7 cellular contexts compared by ENCODE assay signal in genomic region chr2:134120160-134120717, GRCh38.
DNase-seq lines count a peak whose midpoint lies in the region; ATAC-seq and TF ChIP-seq lines count a peak whose summit lies in the region.

No MANE protein-coding gene starts in this region.

- H3K27ac ChIP-seq in foreskin keratinocyte: peak overlapping the region; percentile 68

- H3K36me3 Mint-ChIP-seq in activated CD8-positive, alpha-beta T cell treated with anti-CD3 and anti-CD28 coated beads, Interleukin-2, amount 10 ng/mL, durations not matched to agents 7 days and 5 days (ENCODE audit: low read depth): peaks cover 4% of the 10 kb centered on the region
- H3K36me3 Mint-ChIP-seq in progenitor cell of endocrine pancreas (ENCODE audit: insufficient read depth): no peaks in the 10 kb centered on the region

- peak overlapping the region; percentile 53 for H3K4me3 Mint-ChIP-seq in activated CD8-positive, alpha-beta T cell treated with anti-CD3 and anti-CD28 coated beads, Interleukin-2, amount 10 ng/mL, durations not matched to agents 7 days and 5 days
- H3K4me3 Mint-ChIP-seq in progenitor cell of endocrine pancreas (ENCODE audit: low read depth): peak overlapping the region; percentile 79

- peaks cover 45% of the 10 kb centered on the region for H3K4me1 Mint-ChIP-seq in activated CD8-positive, alpha-beta T cell treated with anti-CD3 and anti-CD28 coated beads, Interleukin-2, amount 10 ng/mL, durations not matched to agents 7 days and 5 days (ENCODE audit: low read depth)
- peaks cover 46% of the 10 kb centered on the region for H3K4me1 Mint-ChIP-seq in progenitor cell of endocrine pancreas (ENCODE audit: low read depth)

- CTCF ChIA-PET in activated CD8-positive, alpha-beta T cell treated with anti-CD3 and anti-CD28 coated beads, Interleukin-2, amount 10 ng/mL, durations not matched to agents 7 days and 5 days (lab: Charles Lee): interaction anchor here (0.6 to 9.2 kb wide), 21 partner anchors 10 to 291 kb away, joined by 3 to 192 read pairs (median 4); partner anchors contain the start of gene MGAT5

- H3K4me1 ChIP-seq in foreskin keratinocyte: peaks cover 11% of the 10 kb centered on the region

- H3K9me3 Mint-ChIP-seq in activated CD8-positive, alpha-beta T cell treated with anti-CD3 and anti-CD28 coated beads, Interleukin-2, amount 10 ng/mL, durations not matched to agents 7 days and 5 days (ENCODE audit: insufficient read depth): no peaks in the 10 kb centered on the region
- H3K9me3 Mint-ChIP-seq in progenitor cell of endocrine pancreas (ENCODE audit: low read depth): no peaks in the 10 kb centered on the region

- H3K27me3 ChIP-seq in foreskin keratinocyte: no peaks in the 10 kb centered on the region

- TF ChIP-seq CTCF in foreskin keratinocyte (conservative IDR thresholded peaks at IDR 0.05): no peak
- TF ChIP-seq CTCF in progenitor cell of endocrine pancreas (IDR thresholded peaks at IDR 0.05; ENCODE audit: unreplicated experiment): no peak

- no peaks in the 10 kb centered on the region for H3K27me3 Mint-ChIP-seq in activated CD8-positive, alpha-beta T cell treated with anti-CD3 and anti-CD28 coated beads, Interleukin-2, amount 10 ng/mL, durations not matched to agents 7 days and 5 days (ENCODE audit: low read depth)
- no peaks in the 10 kb centered on the region for H3K27me3 Mint-ChIP-seq in progenitor cell of endocrine pancreas

- POLR2A ChIA-PET in activated CD8-positive, alpha-beta T cell treated with anti-CD3 and anti-CD28 coated beads, Interleukin-2, amount 10 ng/mL, durations not matched to agents 7 days and 5 days (lab: Charles Lee): interaction anchor here (0.8 to 2.3 kb wide), 11 partner anchors 8 to 330 kb away, joined by 3 to 7 read pairs (median 4); no protein-coding TSS in a partner anchor

- DNase-seq in activated CD8-positive, alpha-beta T cell treated with anti-CD3 and anti-CD28 coated beads, Interleukin-2, amount 10 ng/mL, durations not matched to agents 7 days and 5 days: no peak
- DNase-seq in foreskin keratinocyte: no peak
- peak; percentile 36 for DNase-seq in progenitor cell of endocrine pancreas (ENCODE audit: low spot score, unreplicated experiment)
- no peak for DNase-seq in SKM-1 (lab: John Stamatoyannopoulos, UW; ENCODE audit: unreplicated experiment)
- DNase-seq in HT-29 (ENCODE audit: low spot score): no peak

- ATAC-seq in GM19395 (IDR thresholded peaks at IDR 0.05; ENCODE audit: unreplicated experiment) (peak; percentile 2), HG03159 (IDR thresholded peaks at IDR 0.05; ENCODE audit: unreplicated experiment) (peak; percentile 11), foreskin keratinocyte (peak; percentile 1)
- ATAC-seq in activated CD8-positive, alpha-beta T cell treated with anti-CD3 and anti-CD28 coated beads, Interleukin-2, amount 10 ng/mL, durations not matched to agents 7 days and 5 days: no peak

- H3K27ac Mint-ChIP-seq in activated CD8-positive, alpha-beta T cell treated with anti-CD3 and anti-CD28 coated beads, Interleukin-2, amount 10 ng/mL, durations not matched to agents 7 days and 5 days: peak overlapping the region; percentile 57
- no peak overlapping the region for H3K27ac Mint-ChIP-seq in progenitor cell of endocrine pancreas
